Comparison of ENCODE assay signal across 13 cellular contexts in the genomic region with DNA sequence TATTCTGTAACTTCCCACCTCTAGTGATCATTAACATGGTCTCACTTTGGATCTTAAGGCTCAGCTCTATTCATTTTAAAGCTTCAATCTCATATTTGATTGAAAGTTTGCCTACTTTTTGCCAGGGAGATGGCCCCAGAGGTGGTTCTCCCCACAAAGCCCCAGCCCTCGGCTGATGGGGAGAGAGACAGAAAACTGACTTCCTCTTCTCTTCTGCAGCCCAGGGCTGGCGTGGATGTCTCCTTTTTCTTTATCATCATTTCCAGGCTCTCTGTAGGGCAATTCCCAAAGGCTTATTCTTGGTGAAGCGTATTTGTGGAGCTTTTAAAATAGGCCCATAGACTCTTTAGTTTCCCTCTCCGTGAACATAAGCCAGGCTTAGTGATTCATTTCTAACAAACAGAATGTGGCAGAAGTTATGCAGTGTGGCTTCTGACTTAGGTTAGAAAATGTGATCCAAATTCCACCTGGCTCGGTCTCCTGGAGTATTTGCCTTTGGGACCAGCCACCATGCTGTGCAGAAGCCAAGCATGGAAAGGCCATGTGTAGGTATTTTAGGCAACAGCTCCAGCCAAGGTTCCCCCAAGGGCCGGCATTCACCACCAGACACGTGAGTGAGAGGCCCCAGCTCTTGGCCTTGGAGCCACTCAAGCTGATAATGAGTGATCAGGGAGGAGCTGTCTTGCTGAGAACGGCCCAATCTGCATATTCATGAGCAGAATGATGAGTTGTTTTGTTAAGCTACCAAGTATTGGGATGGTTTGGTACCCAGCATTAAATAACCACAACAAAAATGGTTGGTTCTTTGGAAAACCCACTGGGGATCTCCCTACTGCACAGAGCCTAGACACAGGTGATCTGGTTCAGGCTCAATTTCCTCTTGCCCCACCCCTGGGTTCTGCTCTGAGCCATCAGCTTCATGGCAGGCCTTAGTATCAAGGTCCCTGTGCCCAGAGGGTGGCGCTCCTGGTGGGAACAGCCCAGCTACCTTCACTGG.
DNase-seq lines count a peak whose midpoint lies in the region; ATAC-seq, FAIRE-seq and TF ChIP-seq lines count a peak whose summit lies in the region.
"Had no signal": no experiment of that assay in that cellular context is flagged by ENCODE, and none has a peak within 500 bp of the region (broad histone marks: within the 10 kb centered on the region; RNA-seq: fewer than 3 reads in every experiment).

No MANE protein-coding gene starts in this region.

- no peaks in the 10 kb centered on the region for H3K9me3 ChIP-seq in K562 (replicated peaks; ENCODE audit: control insufficient read depth, insufficient read depth, low read depth, low read length)
- H3K9me3 ChIP-seq in mammary epithelial cell (replicated peaks; ENCODE audit: insufficient read depth, low read length) = no peaks in the 10 kb centered on the region

- WGBS in K562 (ENCODE audit: insufficient coverage, low coverage, missing lambda C conversion rate) = 21% methylated on average over 7 of the region's 9 CpGs
- 62% methylated on average over 9 of the region's 9 CpGs for WGBS in mammary epithelial cell (ENCODE audit: low coverage, missing lambda C conversion rate)

- peaks cover 13% of the 10 kb centered on the region for H3K4me1 Mint-ChIP-seq in stimulated activated effector memory CD8-positive, alpha-beta T cell treated with anti-CD3 and anti-CD28 coated beads, Interleukin-12 subunit alpha, Interleukin-12 subunit beta, amount 100 ng/mL, for 72 hours

- peak overlapping the region; percentile 73 for H2AFZ ChIP-seq in K562 (ENCODE audit: low read depth, low read length)
- no peak overlapping the region for H2AFZ ChIP-seq in mammary epithelial cell (ENCODE audit: low read depth, low read length)
- H2AFZ ChIP-seq: neural progenitor cell had no signal

- no peak for TF ChIP-seq CTCF in K562 (IDR thresholded peaks at IDR 0.05 in 2 of 3, conservative IDR thresholded peaks at IDR 0.05 in 1 of 3; ENCODE audit: insufficient read depth in 2 of 3, low read depth in 1 of 3, low read length in 3 of 3)
- no peak for TF ChIP-seq CTCF in mammary epithelial cell (conservative IDR thresholded peaks at IDR 0.05 in 1 of 2, IDR thresholded peaks at IDR 0.05 in 1 of 2; ENCODE audit: extremely low read depth in 1 of 2, insufficient read depth in 1 of 2, low read depth in 1 of 2, low read length in 2 of 2)

- no peak for TF ChIP-seq EP300 in K562 (IDR thresholded peaks at IDR 0.05; ENCODE audit: low read length)

- peak; percentile 84 for FAIRE-seq in K562 (lab: Jason Lieb, UNC)
- FAIRE-seq: islet of Langerhans had no signal

- H3K79me2 ChIP-seq in K562 (ENCODE audit: control insufficient read depth, insufficient read depth, low read length) (no peaks in the 10 kb centered on the region), mammary epithelial cell (ENCODE audit: insufficient read depth, low read length) (no peaks in the 10 kb centered on the region)

- TF ChIP-seq POLR2A in K562 (conservative IDR thresholded peaks at IDR 0.05) = no peak

- TF ChIP-seq RAD21 in K562 (CRISPR knock-in tag; conservative IDR thresholded peaks at IDR 0.05 in 1 of 2, IDR thresholded peaks at IDR 0.05 in 1 of 2) = 0 out of 4 replicates have a peak, but pooled peaks of 1 of the 2 experiments have one; percentile 8

- ATAC-seq in HG03442 (IDR thresholded peaks at IDR 0.05; ENCODE audit: unreplicated experiment) = peak; percentile 52
- peak; percentile 86 for ATAC-seq in K562
- peak; percentile 80 for ATAC-seq in stimulated activated effector memory CD8-positive, alpha-beta T cell treated with anti-CD3 and anti-CD28 coated beads, Interleukin-12 subunit alpha, Interleukin-12 subunit beta, amount 100 ng/mL, for 72 hours
- no peak for ATAC-seq in HG02938 (IDR thresholded peaks at IDR 0.05; ENCODE audit: unreplicated experiment)
- no peak for ATAC-seq in left colon

- H3K4me1 ChIP-seq in K562 (replicated peaks in 1 of 2; ENCODE audit: control insufficient read depth in 2 of 2, insufficient read depth in 2 of 2, low read length in 2 of 2) (peaks cover 3 to 31% of the 10 kb centered on the region in 2 experiments; a peak in 4 of 5 replicates), mammary epithelial cell (ENCODE audit: insufficient read depth, low read length) (no peaks in the 10 kb centered on the region)
- H3K4me1 ChIP-seq: neural progenitor cell had no signal

- peak overlapping the region; percentile 3 for H3K4me3 Mint-ChIP-seq in stimulated activated effector memory CD8-positive, alpha-beta T cell treated with anti-CD3 and anti-CD28 coated beads, Interleukin-12 subunit alpha, Interleukin-12 subunit beta, amount 100 ng/mL, for 72 hours
- H3K4me3 Mint-ChIP-seq: neural progenitor cell had no signal

- no peaks in the 10 kb centered on the region for H3K36me3 ChIP-seq in K562 (ENCODE audit: control insufficient read depth, insufficient read depth, low read length)
- H3K36me3 ChIP-seq in mammary epithelial cell (ENCODE audit: insufficient read depth, low read length) = no peaks in the 10 kb centered on the region
- H3K36me3 ChIP-seq: neural progenitor cell had no signal

- BruUV-seq in K562 (replicated peaks; lab: Mats Ljungman, UMichigan) = no TSS peak
- no TSS peak for BruUV-seq in mammary epithelial cell (replicated peaks; lab: Mats Ljungman, UMichigan)

- intact Hi-C loops in K562 (cut with micrococcal nuclease) (no loop called here), mammary epithelial cell (cut with micrococcal nuclease) (no loop called here), left colon (cut with DNase I, micrococcal nuclease) (no loop called here)

- no peaks in the 10 kb centered on the region for H3K9me1 ChIP-seq in K562 (ENCODE audit: control insufficient read depth, insufficient read depth, low read length)

- CTCF ChIA-PET in K562 (lab: Yijun Ruan, JAX; ENCODE audit: low intra/inter-chr PET ratio) = no interaction called here
- CTCF ChIA-PET in mammary epithelial cell (lab: Charles Lee; ENCODE audit: low non-redundant PET) = no interaction called here

- in situ Hi-C loops in K562 (cut with MboI) (no loop called here), mammary epithelial cell (cut with MboI; ENCODE audit: low sequenced_read_pairs in 2 of 2) (no loop called here)

- no peak overlapping the region for H3K27ac Mint-ChIP-seq in stimulated activated effector memory CD8-positive, alpha-beta T cell treated with anti-CD3 and anti-CD28 coated beads, Interleukin-12 subunit alpha, Interleukin-12 subunit beta, amount 100 ng/mL, for 72 hours
- H3K27ac Mint-ChIP-seq: neural progenitor cell had no signal

- no peak overlapping the region for H3K9ac ChIP-seq in K562 (ENCODE audit: insufficient read depth in 1 of 2, low read depth in 2 of 2, low read length in 2 of 2)
- H3K9ac ChIP-seq in mammary epithelial cell (ENCODE audit: insufficient read depth, low read length) = no peak overlapping the region
- H3K9ac ChIP-seq: neural progenitor cell had no signal

- DNase-seq in activated T-cell treated with anti-CD3 and anti-CD28 coated beads for 24 hours (ENCODE audit: low read depth) = peak; percentile 35
- no peak for DNase-seq in activated T-cell treated with anti-CD3 and anti-CD28 coated beads, Interleukin-2, amount 50 U/mL, for 1 hour
- DNase-seq in K562 (ENCODE audit: extremely low read depth in 1 of 4, low spot score in 3 of 4) = peak in 2 of 4 experiments; percentile 48 to 62
- DNase-seq in stimulated activated effector memory CD8-positive, alpha-beta T cell treated with anti-CD3 and anti-CD28 coated beads, Interleukin-12 subunit alpha, Interleukin-12 subunit beta, amount 100 ng/mL, for 72 hours (ENCODE audit: low spot score in 2 of 2) = no peak
- DNase-seq in mammary epithelial cell = no peak
- no peak for DNase-seq in left colon
- DNase-seq: NCI-H1105, NCI-H774 had no signal

- no peak overlapping the region for H3K4me3 ChIP-seq in K562
- H3K4me3 ChIP-seq in mammary epithelial cell (replicated peaks in 1 of 3; ENCODE audit: insufficient read depth in 1 of 3, low read depth in 2 of 3, low read length in 3 of 3) = no peak overlapping the region
- H3K4me3 ChIP-seq: neural progenitor cell, SK-N-MC had no signal

- POLR2A ChIA-PET in K562 (lab: Yijun Ruan, JAX) = interaction anchor here (1.6 kb wide), 1 partner anchor 15 kb away, joined by 4 read pairs; no protein-coding TSS in a partner anchor

- H3K9me3 Mint-ChIP-seq in stimulated activated effector memory CD8-positive, alpha-beta T cell treated with anti-CD3 and anti-CD28 coated beads, Interleukin-12 subunit alpha, Interleukin-12 subunit beta, amount 100 ng/mL, for 72 hours = no peaks in the 10 kb centered on the region

- H3K36me3 Mint-ChIP-seq in stimulated activated effector memory CD8-positive, alpha-beta T cell treated with anti-CD3 and anti-CD28 coated beads, Interleukin-12 subunit alpha, Interleukin-12 subunit beta, amount 100 ng/mL, for 72 hours = no peaks in the 10 kb centered on the region
- H3K36me3 Mint-ChIP-seq: neural progenitor cell had no signal

- H3K4me2 ChIP-seq in K562 (ENCODE audit: insufficient read depth, low read length) (no peak overlapping the region; the same call in 1 of the 2 replicates), mammary epithelial cell (ENCODE audit: insufficient read depth, low read depth, low read length) (no peak overlapping the region)
- H3K4me2 ChIP-seq: neural progenitor cell had no signal

- H3K27me3 ChIP-seq in K562 (ENCODE audit: control insufficient read depth in 2 of 2, insufficient read depth in 2 of 2, low read length in 2 of 2) = no peaks in the 10 kb centered on the region
- no peaks in the 10 kb centered on the region for H3K27me3 ChIP-seq in mammary epithelial cell (ENCODE audit: insufficient read depth, low read length)
- H3K27me3 ChIP-seq: neural progenitor cell had no signal

- H4K20me1 ChIP-seq in K562 (replicated peaks; ENCODE audit: control insufficient read depth, insufficient read depth, low read length) (no peaks in the 10 kb centered on the region), mammary epithelial cell (ENCODE audit: insufficient read depth, low read length) (no peaks in the 10 kb centered on the region)

- dilution Hi-C loops in mammary epithelial cell (cut with HindIII; ENCODE audit: low sequenced_read_pairs) = no loop called here

- H3K27ac ChIP-seq in K562 (ENCODE audit: extremely low read depth, low read depth, low read length) (no peak overlapping the region), mammary epithelial cell (ENCODE audit: insufficient read depth, low read depth, low read length) (no peak overlapping the region)
- H3K27ac ChIP-seq: neural progenitor cell, SK-N-MC had no signal

Comparison
In these comparisons a context has a peak if more than half of its experiments do, and no peak if none do; other contexts are left out.
1. ATAC-seq: peak in HG03442 (single experiment), K562 (single experiment) and stimulated activated effector memory CD8-positive, alpha-beta T cell treated with anti-CD3 and anti-CD28 coated beads, Interleukin-12 subunit alpha, Interleukin-12 subunit beta, amount 100 ng/mL, for 72 hours (single experiment); none in HG02938 (single experiment) and left colon (single experiment).